In genomic region chr11:61082931-61083531, GRCh38 we compare ENCODE assay signal across 12 cellular contexts. TPM values are rescaled to one million over a fixed set of nuclear protein-coding genes. Genes with fewer than 3 reads are reported as not detected.
DNase-seq lines count a peak whose midpoint lies in the region; ATAC-seq and TF ChIP-seq lines count a peak whose summit lies in the region.
"Had no signal": no experiment of that assay in that cellular context is flagged by ENCODE, and none has a peak within 500 bp of the region (broad histone marks: within the 10 kb centered on the region; RNA-seq: fewer than 3 reads in every experiment).

No MANE protein-coding gene starts in this region.

- no peaks in the 10 kb centered on the region for H3K27me3 Mint-ChIP-seq in T-helper 2 cell treated with Interferon-gamma antibody and Interleukin-4, amounts not matched to agents 5 μg/mL and 100 μg/mL, for 36 hours (ENCODE audit: low read depth)
- no peaks in the 10 kb centered on the region for H3K27me3 Mint-ChIP-seq in activated naive CD8-positive, alpha-beta T cell
- H3K27me3 Mint-ChIP-seq: memory B cell had no signal

- H3K9me3 Mint-ChIP-seq in T-helper 2 cell treated with Interferon-gamma antibody and Interleukin-4, amounts not matched to agents 5 μg/mL and 100 μg/mL, for 36 hours = peaks cover 4% of the 10 kb centered on the region
- H3K9me3 Mint-ChIP-seq in activated naive CD8-positive, alpha-beta T cell (ENCODE audit: low read depth) = no peaks in the 10 kb centered on the region
- H3K9me3 Mint-ChIP-seq: memory B cell had no signal

- no peaks in the 10 kb centered on the region for H3K36me3 ChIP-seq in brain microvascular endothelial cell (replicated peaks)
- H3K36me3 ChIP-seq: BLaER1, gastroesophageal sphincter, uterus had no signal

- TF ChIP-seq CTCF in brain microvascular endothelial cell (IDR thresholded peaks at IDR 0.05; ENCODE audit: low read depth, low read length, missing control alignments) = no peak

- in situ Hi-C loops in brain microvascular endothelial cell (cut with HindIII; ENCODE audit: low pct_ligation_motif_present, low sequenced_read_pairs) = no loop called here

- DNase-seq in D341Med (ENCODE audit: low spot score) = peak; percentile 20
- DNase-seq in T-helper 2 cell treated with Interferon-gamma antibody and Interleukin-4, amounts not matched to agents 5 μg/mL and 100 μg/mL, for 36 hours (ENCODE audit: low spot score) = peak; percentile 61
- peak; percentile 67 for DNase-seq in posterior vena cava (ENCODE audit: low spot score)
- DNase-seq in brain microvascular endothelial cell = no peak
- DNase-seq in NCI-H1105 (lab: John Stamatoyannopoulos, UW) = no peak
- DNase-seq: uterus had no signal

- peak overlapping the region; percentile 100 for H3K27ac Mint-ChIP-seq in T-helper 2 cell treated with Interferon-gamma antibody and Interleukin-4, amounts not matched to agents 5 μg/mL and 100 μg/mL, for 36 hours
- H3K27ac Mint-ChIP-seq in activated naive CD8-positive, alpha-beta T cell = peak overlapping the region; percentile 96
- H3K27ac Mint-ChIP-seq: memory B cell had no signal

- ATAC-seq in HG03342 (IDR thresholded peaks at IDR 0.05; ENCODE audit: unreplicated experiment) = no peak
- ATAC-seq: gastroesophageal sphincter had no signal

- no peak overlapping the region for H3K27ac ChIP-seq in brain microvascular endothelial cell
- H3K27ac ChIP-seq: BLaER1, gastroesophageal sphincter, uterus had no signal

- H3K36me3 Mint-ChIP-seq in T-helper 2 cell treated with Interferon-gamma antibody and Interleukin-4, amounts not matched to agents 5 μg/mL and 100 μg/mL, for 36 hours (ENCODE audit: low read depth) = peaks cover 10% of the 10 kb centered on the region
- peaks cover 2% of the 10 kb centered on the region for H3K36me3 Mint-ChIP-seq in activated naive CD8-positive, alpha-beta T cell
- H3K36me3 Mint-ChIP-seq: memory B cell had no signal

- peaks cover 61% of the 10 kb centered on the region for H3K4me1 Mint-ChIP-seq in T-helper 2 cell treated with Interferon-gamma antibody and Interleukin-4, amounts not matched to agents 5 μg/mL and 100 μg/mL, for 36 hours (ENCODE audit: low read depth)
- H3K4me1 Mint-ChIP-seq in activated naive CD8-positive, alpha-beta T cell (ENCODE audit: low read depth) = peaks cover 63% of the 10 kb centered on the region

- H3K27me3 ChIP-seq in brain microvascular endothelial cell (replicated peaks) = no peaks in the 10 kb centered on the region
- H3K27me3 ChIP-seq: BLaER1, gastroesophageal sphincter, uterus had no signal

- intact Hi-C loops in posterior vena cava (cut with DNase I) = no loop called here

- no peak overlapping the region for H3K4me3 ChIP-seq in brain microvascular endothelial cell (ENCODE audit: low read depth, low read length)
- H3K4me3 ChIP-seq: BLaER1, gastroesophageal sphincter, uterus had no signal

- peak overlapping the region; percentile 90 for H3K4me3 Mint-ChIP-seq in T-helper 2 cell treated with Interferon-gamma antibody and Interleukin-4, amounts not matched to agents 5 μg/mL and 100 μg/mL, for 36 hours
- H3K4me3 Mint-ChIP-seq in activated naive CD8-positive, alpha-beta T cell = peak overlapping the region; percentile 73
- H3K4me3 Mint-ChIP-seq: memory B cell had no signal

RNA-seq across cellular contexts. Expression of gene CD5, which starts 19.3 kb away (rescaled TPM):
- under 1 TPM; 0.52 to 0.60 TPM for total RNA-seq in posterior vena cava
- total RNA-seq: Daoy had no signal

Comparison
In these comparisons a context has a peak if more than half of its experiments do, and no peak if none do; other contexts are left out.
1. DNase-seq: peak in D341Med (single experiment), T-helper 2 cell treated with Interferon-gamma antibody and Interleukin-4, amounts not matched to agents 5 μg/mL and 100 μg/mL, for 36 hours (single experiment) and posterior vena cava (single experiment); none in brain microvascular endothelial cell (single experiment) and NCI-H1105 (single experiment).